Comparison of ENCODE assay signal across 15 cellular contexts in genomic region chr3:127640031-127640355, GRCh38. TPM values are rescaled to one million over a fixed set of nuclear protein-coding genes. Genes with fewer than 3 reads are reported as not detected.
A peak's percentile ranks its signal among the peaks of the same experiment; 100 is the strongest.
DNase-seq lines count a peak whose midpoint lies in the region; ATAC-seq, FAIRE-seq and TF ChIP-seq lines count a peak whose summit lies in the region.
"Had no signal": no experiment of that assay in that cellular context is flagged by ENCODE, and none has a peak within 500 bp of the region (broad histone marks: within the 10 kb centered on the region; RNA-seq: fewer than 3 reads in every experiment).

No MANE protein-coding gene starts in this region.

- H3K9me3 Mint-ChIP-seq in GM23338: no peaks in the 10 kb centered on the region
- H3K9me3 Mint-ChIP-seq: H9 had no signal

- H3K27me3 ChIP-seq in GM23338 (ENCODE audit: insufficient read depth) (no peaks in the 10 kb centered on the region), PC-9 (ENCODE audit: insufficient read depth, low read depth) (no peaks in the 10 kb centered on the region), H1 (replicated peaks in 1 of 4; ENCODE audit: control insufficient read depth in 3 of 4, extremely low read depth in 1 of 4, insufficient read depth in 3 of 4, low read length in 3 of 4) (no peaks in the 10 kb centered on the region)

- no peak overlapping the region for H2BK20ac ChIP-seq in H1 (ENCODE audit: low read length)

- no peak overlapping the region for H2AK5ac ChIP-seq in H1 (ENCODE audit: low read depth, low read length)

- TF ChIP-seq CTCF in GM23338 (conservative IDR thresholded peaks at IDR 0.05; ENCODE audit: low read depth in 2 of 2): no peak
- TF ChIP-seq CTCF in PC-9 (conservative IDR thresholded peaks at IDR 0.05): no peak
- no peak for TF ChIP-seq CTCF in H1 (IDR thresholded peaks at IDR 0.05; ENCODE audit: control extremely low read depth in 1 of 3, insufficient read depth in 1 of 3, low read depth in 1 of 3, low read length in 3 of 3)
- no peak for TF ChIP-seq CTCF in foreskin fibroblast (IDR thresholded peaks at IDR 0.05; ENCODE audit: low read depth, low read length)

- DNase-seq in GM23338 (ENCODE audit: low spot score): no peak
- no peak for DNase-seq in PC-9
- no peak for DNase-seq in H1 (ENCODE audit: low read depth in 1 of 2, low spot score in 2 of 2)
- peak; percentile 32 for DNase-seq in posterior vena cava (ENCODE audit: low spot score)
- no peak for DNase-seq in foreskin fibroblast
- no peak for DNase-seq in activated T-cell treated with anti-CD3 and anti-CD28 coated beads, Interleukin-2, amount 50 U/mL, for 1 hour
- DNase-seq: C1 segment of cervical spinal cord; Caco-2; CD4-positive, alpha-beta memory T cell; DMS153; DND-41; H9 had no signal

- no peak overlapping the region for H3K4me2 ChIP-seq in GM23338
- H3K4me2 ChIP-seq in PC-9: no peak overlapping the region
- H3K4me2 ChIP-seq in H1 (ENCODE audit: insufficient read depth in 1 of 2, low read depth in 2 of 2, low read length in 2 of 2): no peak overlapping the region

- FAIRE-seq in H1 (lab: Jason Lieb, UNC): no peak
- FAIRE-seq: G401.6, GM12892 had no signal

- H3K4me3 Mint-ChIP-seq in GM23338: no peak overlapping the region
- H3K4me3 Mint-ChIP-seq: CD4-positive, alpha-beta memory T cell; H9 had no signal

- H3K79me2 ChIP-seq in GM23338 (replicated peaks; ENCODE audit: insufficient read depth) (peaks cover 7% of the 10 kb centered on the region), PC-9 (ENCODE audit: low read depth) (no peaks in the 10 kb centered on the region), H1 (ENCODE audit: control insufficient read depth in 1 of 2, insufficient read depth in 2 of 2, low read length in 2 of 2) (no peaks in the 10 kb centered on the region)

- H3K4me1 Mint-ChIP-seq in GM23338: peaks cover 18% of the 10 kb centered on the region

- H3K79me1 ChIP-seq in H1 (ENCODE audit: low read depth, low read length): no peaks in the 10 kb centered on the region; the same call in 1 of the 2 replicates

- H2BK120ac ChIP-seq in H1 (replicated peaks; ENCODE audit: low read depth, low read length): no peak overlapping the region

- H3F3A ChIP-seq in GM23338 (replicated peaks; ENCODE audit: low read depth) (no peaks in the 10 kb centered on the region), PC-9 (ENCODE audit: insufficient read depth, low read depth) (peaks cover 23% of the 10 kb centered on the region; the same call in 1 of the 2 replicates)

- peak overlapping the region; percentile 59 for H3K23ac ChIP-seq in H1 (ENCODE audit: insufficient read length)

- peaks cover 15% of the 10 kb centered on the region for H3K36me3 Mint-ChIP-seq in GM23338 (ENCODE audit: low read depth)

- intact Hi-C loops in PC-9 (cut with micrococcal nuclease; ENCODE audit: unreplicated experiment): no loop called here
- intact Hi-C loops in posterior vena cava (cut with DNase I): no loop called here

- H3K9me3 ChIP-seq in PC-9 (ENCODE audit: insufficient read depth, low read depth) (no peaks in the 10 kb centered on the region), H1 (ENCODE audit: insufficient read depth in 2 of 2, low read depth in 1 of 2, low read length in 1 of 2) (no peaks in the 10 kb centered on the region)
- H3K9me3 ChIP-seq: Caco-2 had no signal

- H4K8ac ChIP-seq in H1 (ENCODE audit: extremely low read depth, insufficient read depth, low read length): no peak overlapping the region; the same call in 1 of the 2 replicates

- no peak overlapping the region for H3K56ac ChIP-seq in H1 (replicated peaks; ENCODE audit: insufficient read length, low read depth, low read length)

- WGBS in H1 (ENCODE audit: extremely low coverage in 1 of 2, insufficient coverage in 1 of 2, insufficient read length in 1 of 2, insufficient replicate concordance in 2 of 2, low coverage in 1 of 2, low lambda C conversion rate in 2 of 2, missing lambda C conversion rate in 1 of 2), 2 experiments: 86% methylated on average over 4 of the region's 4 CpGs; no CpG with 5 or more reads in 1 of the 2 experiments

- H3K4me3 ChIP-seq in GM23338: no peak overlapping the region
- no peak overlapping the region for H3K4me3 ChIP-seq in PC-9
- no peak overlapping the region for H3K4me3 ChIP-seq in H1 (ENCODE audit: extremely low read depth in 1 of 4, insufficient read depth in 2 of 4, low read depth in 3 of 4, low read length in 4 of 4)
- no peak overlapping the region for H3K4me3 ChIP-seq in foreskin fibroblast (ENCODE audit: low read depth in 1 of 2, low read length in 2 of 2)

- no peak overlapping the region for H3K27ac ChIP-seq in GM23338 (ENCODE audit: low read depth)
- peak overlapping the region; percentile 24; the same call in 1 of the 2 replicates for H3K27ac ChIP-seq in PC-9
- no peak overlapping the region for H3K27ac ChIP-seq in H1 (ENCODE audit: low read depth, low read length)

- H3K9me2 ChIP-seq in GM23338 (ENCODE audit: insufficient read depth) (no peaks in the 10 kb centered on the region), PC-9 (ENCODE audit: insufficient read depth) (no peaks in the 10 kb centered on the region)

- H3K4ac ChIP-seq in H1 (replicated peaks; ENCODE audit: insufficient read length, low read depth, low read length): no peak overlapping the region

- H3K18ac ChIP-seq in H1 (ENCODE audit: extremely low read depth, low read length): no peak overlapping the region

- H2BK15ac ChIP-seq in H1 (ENCODE audit: low read length): no peak overlapping the region

- POLR2A ChIA-PET in PC-9 (lab: Charles Lee; ENCODE audit: unreplicated experiment) (no interaction called here), H1 (lab: Charles Lee; ENCODE audit: partially characterized antibody) (interaction anchor here (1.2 kb wide), 1 partner anchor 16 kb away, joined by 3 read pairs; no protein-coding TSS in a partner anchor)

- H3K9ac ChIP-seq in H1 (replicated peaks in 1 of 4; ENCODE audit: extremely low read depth in 1 of 4, low read depth in 3 of 4, low read length in 3 of 4): no peak overlapping the region

- ATAC-seq in GM23338: no peak
- no peak for ATAC-seq in HG02763 (IDR thresholded peaks at IDR 0.05; ENCODE audit: unreplicated experiment)

- no TSS peak for BruUV-seq in PC-9 (replicated peaks; lab: Mats Ljungman, UMichigan)

- H3K27ac Mint-ChIP-seq in GM23338: 0 out of 2 replicates have a peak overlapping the region, but pooled peaks have one; percentile 36
- H3K27ac Mint-ChIP-seq: CD4-positive, alpha-beta memory T cell; H9 had no signal

- no peak for TF ChIP-seq POLR2A in H1 (IDR thresholded peaks at IDR 0.05; ENCODE audit: control extremely low read depth in 1 of 2, low read depth in 2 of 2, low read length in 2 of 2)

- H2AFZ ChIP-seq in GM23338 (no peak overlapping the region), PC-9 (no peak overlapping the region), H1 (ENCODE audit: low read length) (no peak overlapping the region)

- H3K36me3 ChIP-seq in GM23338 (ENCODE audit: insufficient read depth): no peaks in the 10 kb centered on the region
- no peaks in the 10 kb centered on the region for H3K36me3 ChIP-seq in PC-9 (ENCODE audit: low read depth)
- peaks cover 0 to 7% (median under 1%) of the 10 kb centered on the region in 4 experiments; a peak in 1 of 8 replicates for H3K36me3 ChIP-seq in H1 (ENCODE audit: control insufficient read depth in 2 of 4, insufficient read depth in 4 of 4, low read length in 3 of 4)

- no peak for TF ChIP-seq RAD21 in H1 (IDR thresholded peaks at IDR 0.05 in 1 of 2, conservative IDR thresholded peaks at IDR 0.05 in 1 of 2; ENCODE audit: low read depth in 2 of 2, low read length in 2 of 2)

- no peak overlapping the region for H2BK5ac ChIP-seq in H1 (ENCODE audit: low read depth, low read length)

- H3K4me1 ChIP-seq in GM23338 (ENCODE audit: insufficient read depth): peaks cover 9% of the 10 kb centered on the region; the same call in 1 of the 2 replicates
- H3K4me1 ChIP-seq in PC-9 (replicated peaks; ENCODE audit: insufficient read depth): peaks cover 23% of the 10 kb centered on the region
- peaks cover 0 to 7% (median 2%) of the 10 kb centered on the region in 4 experiments; a peak in 3 of 7 replicates for H3K4me1 ChIP-seq in H1 (replicated peaks in 1 of 4; ENCODE audit: control insufficient read depth in 3 of 4, insufficient read depth in 4 of 4, low read length in 3 of 4)
- H3K4me1 ChIP-seq: Caco-2 had no signal

- H3K23me2 ChIP-seq in H1 (ENCODE audit: low read depth, low read length): no peaks in the 10 kb centered on the region

- H4K5ac ChIP-seq in H1 (ENCODE audit: insufficient read length, low read depth, low read length): no peak overlapping the region

- H4K91ac ChIP-seq in H1 (replicated peaks; ENCODE audit: insufficient read length, low read length): no peak overlapping the region

- H4K20me1 ChIP-seq in GM23338 (replicated peaks; ENCODE audit: insufficient read depth) (no peaks in the 10 kb centered on the region), PC-9 (ENCODE audit: insufficient read depth) (no peaks in the 10 kb centered on the region), H1 (replicated peaks in 1 of 2; ENCODE audit: control insufficient read depth in 1 of 2, insufficient read depth in 2 of 2, low read length in 2 of 2) (no peaks in the 10 kb centered on the region)

- H3K27me3 Mint-ChIP-seq in GM23338 (ENCODE audit: insufficient read depth, low read depth, poor library complexity): peaks cover 4% of the 10 kb centered on the region

- no peak overlapping the region for H2BK12ac ChIP-seq in H1 (ENCODE audit: low read depth, low read length)

- H3K14ac ChIP-seq in H1 (ENCODE audit: insufficient read length): no peak overlapping the region

- CTCF ChIA-PET in PC-9 (lab: Charles Lee): no interaction called here
- CTCF ChIA-PET in H1 (lab: Charles Lee; ENCODE audit: partially characterized antibody): interaction anchor here (1.0 to 1.3 kb wide), 2 partner anchors 9 to 65 kb away, joined by 3 read pairs; no protein-coding TSS in a partner anchor

- no peak for TF ChIP-seq EP300 in H1 (IDR thresholded peaks at IDR 0.05; ENCODE audit: borderline replicate concordance in 1 of 2, low read depth in 2 of 2, low read length in 2 of 2)

RNA-seq across cellular contexts. Expression of gene PODXL2, which starts 11.0 kb away (rescaled TPM):
- total RNA-seq in GM23338 (2014; rRNA removed; shearing (Covaris generic)): 51.0 and 57.6 TPM in 2 replicates
- 18.4 and 19.1 TPM in 2 replicates for polyA plus RNA-seq in GM23338 (2016; fragmentation: Nextera tagmentation; extraction: Ambion mirVana)
- 11.9 and 12.1 TPM in 2 replicates for total RNA-seq in PC-9 (2021)
- total RNA-seq in H1 (2021; fragmentation: NEBNext Ultra II Directional; extraction: Animal tissue kit (Norgen Biotek cat#: 25700)): 31.4 and 31.6 TPM in 2 replicates
- polyA plus RNA-seq in H1 (2011; rRNA removed): 27.6 and 32.3 TPM in 2 replicates
- 31.9 TPM for polyA plus RNA-seq in H1 (2011; cell fraction: cytosol; rRNA removed)
- 34.9 TPM for polyA plus RNA-seq in H1 (2011; cell fraction: nucleus; rRNA removed)
- polyA plus RNA-seq in H1 (2012, experiment 1 of 2): 18.1 to 34.6 TPM (median 28.5 TPM) in 4 replicates
- polyA plus RNA-seq in H1 (2012, experiment 2 of 2): 24.7 TPM
- polyA plus RNA-seq in H1 (2013, experiment 1 of 2): 45.7 TPM
- polyA plus RNA-seq in H1 (2013, experiment 2 of 2): 44.4 TPM
- polyA minus RNA-seq in H1 (2011; rRNA and poly(A)+ RNA removed): 12.9 and 17.4 TPM in 2 replicates
- polyA minus RNA-seq in H1 (2011; cell fraction: cytosol; rRNA and poly(A)+ RNA removed): 14.2 TPM
- 13.5 TPM for polyA minus RNA-seq in H1 (2011; cell fraction: nucleus; rRNA and poly(A)+ RNA removed)
- total RNA-seq in posterior vena cava: 1 to 10 TPM; 2.0 to 2.5 TPM

RNA-seq across cellular contexts. Expression of gene ABTB1, which starts 32.8 kb away (rescaled TPM):
- 5.0 and 5.7 TPM in 2 replicates for total RNA-seq in GM23338 (2014; rRNA removed; shearing (Covaris generic))
- polyA plus RNA-seq in GM23338 (2016; fragmentation: Nextera tagmentation; extraction: Ambion mirVana) (3.7 TPM in 2 replicates), H1 (2011; rRNA removed) (7.1 and 12.8 TPM in 2 replicates)
- total RNA-seq in PC-9 (2021) (39.1 and 57.1 TPM in 2 replicates), posterior vena cava (10 to 100 TPM; 27.7 to 28.9 TPM)
- total RNA-seq in H1 (2021; fragmentation: NEBNext Ultra II Directional; extraction: Animal tissue kit (Norgen Biotek cat#: 25700)): 7.0 and 9.4 TPM in 2 replicates
- polyA plus RNA-seq in H1 (2011; cell fraction: cytosol; rRNA removed): 11.4 TPM
- 56.1 TPM for polyA plus RNA-seq in H1 (2011; cell fraction: nucleus; rRNA removed)
- polyA plus RNA-seq in H1 (2012, experiment 1 of 2): 4.9 to 6.9 TPM (median 6.6 TPM) in 4 replicates
- polyA plus RNA-seq in H1 (2012, experiment 2 of 2): 4.4 TPM
- 3.8 TPM for polyA plus RNA-seq in H1 (2013, experiment 1 of 2)
- polyA plus RNA-seq in H1 (2013, experiment 2 of 2): 4.3 TPM
- 6.0 and 7.2 TPM in 2 replicates for polyA minus RNA-seq in H1 (2011; rRNA and poly(A)+ RNA removed)
- 5.5 TPM for polyA minus RNA-seq in H1 (2011; cell fraction: cytosol; rRNA and poly(A)+ RNA removed)
- 14.8 TPM for polyA minus RNA-seq in H1 (2011; cell fraction: nucleus; rRNA and poly(A)+ RNA removed)

RNA-seq across cellular contexts. Expression of gene MCM2, which starts 41.8 kb away (rescaled TPM):
- 184 and 235 TPM in 2 replicates for total RNA-seq in GM23338 (2014; rRNA removed; shearing (Covaris generic))
- polyA plus RNA-seq in GM23338 (2016; fragmentation: Nextera tagmentation; extraction: Ambion mirVana) (27.4 and 32.8 TPM in 2 replicates), H1 (2011; rRNA removed) (198 and 219 TPM in 2 replicates)
- total RNA-seq in PC-9 (2021) (108 and 137 TPM in 2 replicates), posterior vena cava (1 to 10 TPM; 4.0 to 5.6 TPM)
- total RNA-seq in H1 (2021; fragmentation: NEBNext Ultra II Directional; extraction: Animal tissue kit (Norgen Biotek cat#: 25700)): 147 and 152 TPM in 2 replicates
- 192 TPM for polyA plus RNA-seq in H1 (2011; cell fraction: cytosol; rRNA removed)
- 281 TPM for polyA plus RNA-seq in H1 (2011; cell fraction: nucleus; rRNA removed)
- polyA plus RNA-seq in H1 (2012, experiment 1 of 2): 113 to 163 TPM (median 157 TPM) in 4 replicates
- 121 TPM for polyA plus RNA-seq in H1 (2012, experiment 2 of 2)
- 66.3 TPM for polyA plus RNA-seq in H1 (2013, experiment 1 of 2)
- polyA plus RNA-seq in H1 (2013, experiment 2 of 2): 61.3 TPM
- 251 and 304 TPM in 2 replicates for polyA minus RNA-seq in H1 (2011; rRNA and poly(A)+ RNA removed)
- 156 TPM for polyA minus RNA-seq in H1 (2011; cell fraction: cytosol; rRNA and poly(A)+ RNA removed)
- polyA minus RNA-seq in H1 (2011; cell fraction: nucleus; rRNA and poly(A)+ RNA removed): 124 TPM

RNA-seq across cellular contexts. Expression of gene TPRA1, which starts 49.5 kb away (rescaled TPM):
- 24.1 and 30.4 TPM in 2 replicates for total RNA-seq in GM23338 (2014; rRNA removed; shearing (Covaris generic))
- 16.7 and 19.4 TPM in 2 replicates for polyA plus RNA-seq in GM23338 (2016; fragmentation: Nextera tagmentation; extraction: Ambion mirVana)
- total RNA-seq in PC-9 (2021): 58.5 and 66.5 TPM in 2 replicates
- 17.9 and 18.8 TPM in 2 replicates for total RNA-seq in H1 (2021; fragmentation: NEBNext Ultra II Directional; extraction: Animal tissue kit (Norgen Biotek cat#: 25700))
- polyA plus RNA-seq in H1 (2011; rRNA removed): 38.5 and 40.4 TPM in 2 replicates
- 26.2 TPM for polyA plus RNA-seq in H1 (2011; cell fraction: cytosol; rRNA removed)
- polyA plus RNA-seq in H1 (2011; cell fraction: nucleus; rRNA removed): 44.8 TPM
- polyA plus RNA-seq in H1 (2012, experiment 1 of 2): 13.6 to 21.6 TPM (median 19.1 TPM) in 4 replicates
- 22.5 TPM for polyA plus RNA-seq in H1 (2012, experiment 2 of 2)
- 16.6 TPM for polyA plus RNA-seq in H1 (2013, experiment 1 of 2)
- polyA plus RNA-seq in H1 (2013, experiment 2 of 2): 17.0 TPM
- 17.8 and 25.6 TPM in 2 replicates for polyA minus RNA-seq in H1 (2011; rRNA and poly(A)+ RNA removed)
- 13.9 TPM for polyA minus RNA-seq in H1 (2011; cell fraction: cytosol; rRNA and poly(A)+ RNA removed)
- 13.7 TPM for polyA minus RNA-seq in H1 (2011; cell fraction: nucleus; rRNA and poly(A)+ RNA removed)
- total RNA-seq in posterior vena cava: 10 to 100 TPM; 21.4 to 22.8 TPM

Comparison
In these comparisons a context has a peak if more than half of its experiments do, and no peak if none do; other contexts are left out.
1. RNA of gene MCM2, which starts 41.8 kb away (total RNA-seq): 184 to 235 TPM in GM23338, 147 to 152 TPM in H1 and 108 to 137 TPM in PC-9; 4.0 to 5.6 TPM in posterior vena cava; every median in the first group is over 10 times any median in the second.